In the genomic region with DNA sequence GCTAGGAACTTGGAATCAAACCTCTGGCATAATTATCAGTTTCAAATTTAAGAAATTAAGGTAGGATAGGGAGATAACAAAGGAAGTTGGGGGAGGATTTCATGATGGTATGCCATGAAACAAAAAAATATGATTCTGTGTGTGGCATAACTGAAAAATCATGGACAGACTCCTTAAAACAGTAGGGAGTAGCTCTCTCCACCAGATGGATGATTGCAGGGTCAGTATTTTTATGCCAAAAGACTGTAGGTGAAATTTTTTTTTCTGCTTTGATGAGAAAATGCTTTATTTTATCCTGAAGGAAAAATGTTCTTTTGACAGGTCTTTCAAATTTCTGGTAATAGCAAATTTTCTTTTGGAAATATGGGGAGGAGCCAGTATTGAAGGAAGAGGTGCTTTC, we compare ENCODE assay signal across 34 cellular contexts.
"Had no signal": no experiment of that assay in that cellular context is flagged by ENCODE, and none has a peak within 500 bp of the region (broad histone marks: within the 10 kb centered on the region; RNA-seq: fewer than 3 reads in every experiment).

No MANE protein-coding gene starts in this region.

- H3K4me3 Mint-ChIP-seq: activated B cell treated with CpG ODN at 0.5 μM for 24 hours; activated CD4-positive, alpha-beta memory T cell treated with anti-CD3 and anti-CD28 coated beads for 36 hours; activated CD4-positive, alpha-beta T cell treated with anti-CD3 and anti-CD28 coated beads for 36 hours; activated CD8-positive, alpha-beta T cell treated with anti-CD3 and anti-CD28 coated beads for 36 hours; activated naive CD4-positive, alpha-beta T cell treated with anti-CD3 and anti-CD28 coated beads for 36 hours; activated naive CD8-positive, alpha-beta T cell treated with anti-CD3 and anti-CD28 coated beads for 36 hours; activated T-cell treated with anti-CD3 and anti-CD28 coated beads, Interleukin-2, amount 50 U/mL, for 4 hours; activated T-cell treated with anti-CD3 and anti-CD28 coated beads, Interleukin-2, amount 50 U/mL, for 72 hours; activated T-helper 1 cell treated with anti-CD3 and anti-CD28 coated beads, Interleukin-12 subunit alpha, Interleukin-12 subunit beta, Interleukin-2, Interleukin-4 antibody, amounts not matched to agents 30 ng/mL and 10 ng/mL and 1 ng/mL, durations not matched to agents 14 hours and 24 hours and 36 hours; activated T-helper 17 cell treated with anti-CD3 and anti-CD28 coated beads, Interleukin-2, amount 50 U/mL, for 72 hours; central memory CD8-positive, alpha-beta T cell; T-helper 1 cell treated with Interleukin-12 subunit alpha and Interleukin-12 subunit beta and Interleukin-4 antibody, amounts not matched to agents 30 μg/mL and 1 μg/mL, for 36 hours; T-helper 2 cell treated with Interferon-gamma antibody and Interleukin-4, amounts not matched to agents 5 μg/mL and 100 μg/mL, for 36 hours had no signal

- H3K9me3 Mint-ChIP-seq: activated B cell treated with CpG ODN at 0.5 μM for 24 hours; activated CD4-positive, alpha-beta memory T cell treated with anti-CD3 and anti-CD28 coated beads for 36 hours; activated naive CD4-positive, alpha-beta T cell treated with anti-CD3 and anti-CD28 coated beads for 36 hours; activated T-helper 1 cell treated with anti-CD3 and anti-CD28 coated beads, Interleukin-12 subunit alpha, Interleukin-12 subunit beta, Interleukin-2, Interleukin-4 antibody, amounts not matched to agents 30 ng/mL and 10 ng/mL and 1 ng/mL, durations not matched to agents 14 hours and 24 hours and 36 hours had no signal

- H3K27ac Mint-ChIP-seq: activated B cell treated with CpG ODN at 0.5 μM for 24 hours; activated CD4-positive, alpha-beta memory T cell treated with anti-CD3 and anti-CD28 coated beads for 36 hours; activated CD4-positive, alpha-beta T cell treated with anti-CD3 and anti-CD28 coated beads for 36 hours; activated CD8-positive, alpha-beta T cell treated with anti-CD3 and anti-CD28 coated beads for 36 hours; activated naive CD4-positive, alpha-beta T cell treated with anti-CD3 and anti-CD28 coated beads for 36 hours; activated naive CD4-positive, alpha-beta T cell treated with anti-CD3 and anti-CD28 coated beads, Interleukin-2, amount 50 U/mL, for 72 hours; activated naive CD8-positive, alpha-beta T cell treated with anti-CD3 and anti-CD28 coated beads for 36 hours; activated T-cell treated with anti-CD3 and anti-CD28 coated beads, Interleukin-2, amount 50 U/mL, for 72 hours; activated T-helper 1 cell treated with anti-CD3 and anti-CD28 coated beads, Interleukin-12 subunit alpha, Interleukin-12 subunit beta, Interleukin-2, Interleukin-4 antibody, amounts not matched to agents 30 ng/mL and 10 ng/mL and 1 ng/mL, durations not matched to agents 14 hours and 24 hours and 36 hours; activated T-helper 17 cell treated with anti-CD3 and anti-CD28 coated beads, Interleukin-2, amount 50 U/mL, for 72 hours; T-helper 1 cell treated with Interleukin-12 subunit alpha and Interleukin-12 subunit beta and Interleukin-4 antibody, amounts not matched to agents 30 μg/mL and 1 μg/mL, for 36 hours; T-helper 2 cell treated with Interferon-gamma antibody and Interleukin-4, amounts not matched to agents 5 μg/mL and 100 μg/mL, for 36 hours had no signal

- H3K27me3 Mint-ChIP-seq: activated B cell treated with CpG ODN at 0.5 μM for 24 hours; activated CD4-positive, alpha-beta memory T cell treated with anti-CD3 and anti-CD28 coated beads for 36 hours; activated CD4-positive, alpha-beta T cell treated with anti-CD3 and anti-CD28 coated beads for 36 hours; activated CD8-positive, alpha-beta T cell treated with anti-CD3 and anti-CD28 coated beads for 36 hours; activated naive CD8-positive, alpha-beta T cell treated with anti-CD3 and anti-CD28 coated beads for 36 hours; activated T-helper 17 cell treated with anti-CD3 and anti-CD28 coated beads, Interleukin-2, amount 50 U/mL, for 72 hours; central memory CD8-positive, alpha-beta T cell had no signal

- H3K36me3 Mint-ChIP-seq: activated CD4-positive, alpha-beta memory T cell treated with anti-CD3 and anti-CD28 coated beads for 36 hours had no signal

- DNase-seq: activated B cell treated with CpG ODN at 0.5 μM for 24 hours; activated CD4-positive, alpha-beta memory T cell treated with anti-CD3 and anti-CD28 coated beads for 36 hours; activated CD4-positive, alpha-beta T cell treated with anti-CD3 and anti-CD28 coated beads for 36 hours; activated CD4-positive, alpha-beta T cell treated with anti-CD3 and anti-CD28 coated beads for 48 hours; activated CD4-positive, alpha-beta T cell treated with anti-CD3 and anti-CD28 coated beads, Interleukin-2, amount 50 U/mL, for 1 hour; activated CD4-positive, alpha-beta T cell treated with anti-CD3 and anti-CD28 coated beads, Interleukin-2, amount 50 U/mL, for 4 hours; activated CD4-positive, CD25-positive, alpha-beta regulatory T cell treated with anti-CD3 and anti-CD28 coated beads, Interleukin-2, amount 50 U/mL, for 72 hours; activated CD8-positive, alpha-beta memory T cell treated with anti-CD3 and anti-CD28 coated beads, Interleukin-2, amount 50 U/mL, for 4 hours; activated CD8-positive, alpha-beta T cell treated with anti-CD3 and anti-CD28 coated beads for 36 hours; activated effector memory CD4-positive, alpha-beta T cell treated with anti-CD3 and anti-CD28 coated beads, Interleukin-2, amount 50 U/mL, for 16 hours; activated gamma-delta T cell treated with Interleukin-2 at 50 U/mL for 16 hours; activated naive CD4-positive, alpha-beta T cell; activated naive CD4-positive, alpha-beta T cell treated with anti-CD3 and anti-CD28 coated beads for 36 hours; activated naive CD4-positive, alpha-beta T cell treated with anti-CD3 and anti-CD28 coated beads, Interleukin-2, amount 50 U/mL, for 16 hours; activated naive CD8-positive, alpha-beta T cell treated with anti-CD3 and anti-CD28 coated beads for 36 hours; activated T-cell treated with anti-CD3 and anti-CD28 coated beads for 4 hours; activated T-cell treated with anti-CD3 and anti-CD28 coated beads, Interleukin-2, amount 50 U/mL, for 1 hour; activated T-cell treated with anti-CD3 and anti-CD28 coated beads, Interleukin-2, amount 50 U/mL, for 4 hours; activated T-cell treated with anti-CD3 and anti-CD28 coated beads, Interleukin-2, amount 50 U/mL, for 72 hours; adrenal gland; amniotic stem cell; aorta; body of pancreas; brain microvascular endothelial cell; SW 1271; T-helper 1 cell; T-helper 2 cell; T-helper 9 cell had no signal
